8 cellular contexts compared by ENCODE assay signal in the genomic region with DNA sequence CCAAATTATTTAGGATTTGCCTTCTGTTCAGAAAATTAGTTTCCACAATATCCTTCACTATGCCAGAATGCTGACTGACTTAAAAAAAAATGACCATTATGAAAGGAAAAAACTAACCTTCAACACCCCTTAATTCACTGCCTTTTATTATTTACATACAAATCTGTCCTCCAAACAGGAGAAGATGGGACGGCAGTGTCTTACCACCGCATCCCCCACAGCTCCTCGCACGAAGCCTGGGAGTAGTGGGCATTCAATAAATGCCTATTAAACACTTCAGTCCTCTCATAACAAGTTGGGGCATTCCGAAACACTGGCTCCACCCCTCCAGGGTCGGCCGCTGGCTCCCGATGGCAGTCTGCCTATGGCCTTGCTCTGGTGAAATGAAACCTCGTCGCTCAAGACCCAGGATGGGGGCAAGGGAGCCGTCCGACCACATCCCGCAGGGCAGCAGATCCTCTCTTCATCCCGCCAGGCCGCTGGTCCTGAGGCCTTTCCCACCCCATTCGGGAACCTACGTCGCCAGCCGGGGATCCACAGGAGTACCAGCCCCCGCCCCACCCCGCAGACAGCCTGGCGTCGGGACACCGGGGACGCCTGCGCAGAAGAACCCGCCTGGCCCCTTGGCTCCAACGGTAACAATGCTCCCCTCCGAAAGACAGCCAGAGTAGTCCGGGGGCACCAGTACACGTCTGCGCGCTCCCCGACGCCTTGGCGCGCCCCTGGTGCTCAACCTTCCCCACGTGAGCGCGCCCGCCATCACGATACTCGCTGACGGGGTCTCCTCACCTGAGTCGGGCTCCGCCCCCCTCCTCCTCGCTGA. TPM values are rescaled to one million over a fixed set of nuclear protein-coding genes. Genes with fewer than 3 reads are reported as not detected.
DNase-seq lines count a peak whose midpoint lies in the region; ATAC-seq and TF ChIP-seq lines count a peak whose summit lies in the region.

No MANE protein-coding gene starts in this region.

- intact Hi-C loops in right cardiac atrium (cut with DNase I), result loop anchor here in 1 of 4 donors (10.0 kb wide), 1 partner anchor 50 kb away; no protein-coding TSS in a partner anchor

- H3K9me3 ChIP-seq in SK-N-SH (no peaks in the 10 kb centered on the region), right cardiac atrium (ENCODE audit: control insufficient read depth, low read length) (no peaks in the 10 kb centered on the region)

- TF ChIP-seq EP300 in SK-N-SH (IDR thresholded peaks at IDR 0.05; ENCODE audit: borderline replicate concordance in 1 of 2, low read depth in 1 of 2, low read length in 1 of 2), result no peak

- peak overlapping the region; percentile 76 to 84 for H3K4me3 ChIP-seq in SK-N-SH (ENCODE audit: low read depth in 2 of 2, low read length in 1 of 2)
- H3K4me3 ChIP-seq in right cardiac atrium (ENCODE audit: low read length), result peak overlapping the region; percentile 66

- POLR2A ChIA-PET in SK-N-SH (lab: Yijun Ruan, JAX), result interaction anchor here (0.8 to 1.2 kb wide), 3 partner anchors 42 to 320 kb away, joined by 3 to 4 read pairs (median 3); a partner anchor contains a TSS

- H3K27ac ChIP-seq in SK-N-SH (ENCODE audit: low read depth in 2 of 2, low read length in 1 of 2), result peak overlapping the region; percentile 96 to 98
- peak overlapping the region; percentile 84 for H3K27ac ChIP-seq in angular gyrus (ENCODE audit: low read depth, low read length)
- H3K27ac ChIP-seq in right cardiac atrium (ENCODE audit: low read length), result peak overlapping the region; percentile 97

- ATAC-seq in GM21381 (IDR thresholded peaks at IDR 0.05; ENCODE audit: unreplicated experiment) (peak; percentile 29), right cardiac atrium (peak; percentile 60 to 73)

- CTCF ChIA-PET in SK-N-SH (lab: Yijun Ruan, JAX), result no interaction called here

- peaks cover 42% of the 10 kb centered on the region for H4K20me1 ChIP-seq in SK-N-SH (ENCODE audit: insufficient read depth)

- 0% methylated on average over 11 of the region's 47 CpGs for WGBS in SK-N-SH (ENCODE audit: low lambda C conversion rate)
- under 1% methylated on average over 47 of the region's 47 CpGs for WGBS in right cardiac atrium

- peak overlapping the region; percentile 91 for H3K9ac ChIP-seq in SK-N-SH

- peak overlapping the region; percentile 86 for H3K4me2 ChIP-seq in SK-N-SH

- H3K79me2 ChIP-seq in SK-N-SH (ENCODE audit: insufficient read depth), result peaks cover 51% of the 10 kb centered on the region

- DNase-seq in Daoy (ENCODE audit: low read depth) (peak; percentile 82), HT-29 (ENCODE audit: low spot score) (peak; percentile 56), SK-N-SH (no peak), right cardiac atrium (peak; percentile 83 to 92 (median 90)), retina (peak; percentile 92), NOMO-1 (lab: John Stamatoyannopoulos, UW; ENCODE audit: unreplicated experiment in 2 of 2) (no peak)

- TF ChIP-seq RAD21 in SK-N-SH (IDR thresholded peaks at IDR 0.05; ENCODE audit: low read length), result no peak

- H3K4me1 ChIP-seq in SK-N-SH (ENCODE audit: control insufficient read depth in 1 of 2, insufficient read depth in 2 of 2, low read depth in 1 of 2, low read length in 1 of 2) (peaks cover 6 to 22% of the 10 kb centered on the region in 2 experiments; a peak in 3 of 4 replicates), right cardiac atrium (ENCODE audit: control insufficient read depth, insufficient read depth, low read length) (peaks cover 3% of the 10 kb centered on the region)

- H3K27me3 ChIP-seq in SK-N-SH (ENCODE audit: insufficient read depth) (no peaks in the 10 kb centered on the region), right cardiac atrium (ENCODE audit: control insufficient read depth, insufficient read depth) (no peaks in the 10 kb centered on the region)

- TF ChIP-seq CTCF in SK-N-SH (IDR thresholded peaks at IDR 0.05), result no peak

- H3K36me3 ChIP-seq in SK-N-SH (replicated peaks in 1 of 2; ENCODE audit: control insufficient read depth in 1 of 2, insufficient read depth in 2 of 2, low read length in 1 of 2), result peaks cover 0 to 3% of the 10 kb centered on the region in 2 experiments

- no peaks in the 10 kb centered on the region for H3K9me2 ChIP-seq in SK-N-SH

- peaks cover 24% of the 10 kb centered on the region for H3F3A ChIP-seq in SK-N-SH (replicated peaks; ENCODE audit: insufficient read depth)

- peak overlapping the region; percentile 69 for H2AFZ ChIP-seq in SK-N-SH (ENCODE audit: low read depth)

TF ChIP-seq in SK-N-SH, 30 proteins besides CTCF, POLR2A, EP300 and RAD21 (continues in another document):
- no peak for TF ChIP-seq GABPA (IDR thresholded peaks at IDR 0.05; ENCODE audit: low read depth)
- TF ChIP-seq EZH2phosphoT487 (IDR thresholded peaks at IDR 0.05; ENCODE audit: borderline replicate concordance, low read depth), result no peak
- TF ChIP-seq, protein P1, sequence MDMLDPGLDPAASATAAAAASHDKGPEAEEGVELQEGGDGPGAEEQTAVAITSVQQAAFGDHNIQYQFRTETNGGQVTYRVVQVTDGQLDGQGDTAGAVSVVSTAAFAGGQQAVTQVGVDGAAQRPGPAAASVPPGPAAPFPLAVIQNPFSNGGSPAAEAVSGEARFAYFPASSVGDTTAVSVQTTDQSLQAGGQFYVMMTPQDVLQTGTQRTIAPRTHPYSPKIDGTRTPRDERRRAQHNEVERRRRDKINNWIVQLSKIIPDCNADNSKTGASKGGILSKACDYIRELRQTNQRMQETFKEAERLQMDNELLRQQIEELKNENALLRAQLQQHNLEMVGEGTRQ (IDR thresholded peaks at IDR 0.05; ENCODE audit: borderline replicate concordance, low read depth, low read length), result no peak
- TF ChIP-seq POLR2AphosphoS5 (IDR thresholded peaks at IDR 0.05; ENCODE audit: low read depth, low read length), result peak; percentile 62; the same call in 1 of the 2 replicates
- 0 out of 2 replicates have a peak, but pooled peaks have one; percentile 39 for TF ChIP-seq YY1 (IDR thresholded peaks at IDR 0.05; ENCODE audit: low read depth)
- no peak for TF ChIP-seq GATA2 (CRISPR knock-in tag; IDR thresholded peaks at IDR 0.05)
- TF ChIP-seq FOXM1 (IDR thresholded peaks at IDR 0.05; ENCODE audit: low read depth), result no peak
- TF ChIP-seq, protein P2, sequence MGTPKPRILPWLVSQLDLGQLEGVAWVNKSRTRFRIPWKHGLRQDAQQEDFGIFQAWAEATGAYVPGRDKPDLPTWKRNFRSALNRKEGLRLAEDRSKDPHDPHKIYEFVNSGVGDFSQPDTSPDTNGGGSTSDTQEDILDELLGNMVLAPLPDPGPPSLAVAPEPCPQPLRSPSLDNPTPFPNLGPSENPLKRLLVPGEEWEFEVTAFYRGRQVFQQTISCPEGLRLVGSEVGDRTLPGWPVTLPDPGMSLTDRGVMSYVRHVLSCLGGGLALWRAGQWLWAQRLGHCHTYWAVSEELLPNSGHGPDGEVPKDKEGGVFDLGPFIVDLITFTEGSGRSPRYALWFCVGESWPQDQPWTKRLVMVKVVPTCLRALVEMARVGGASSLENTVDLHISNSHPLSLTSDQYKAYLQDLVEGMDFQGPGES (IDR thresholded peaks at IDR 0.05; ENCODE audit: low read depth, low read length), result no peak
- TF ChIP-seq FOSL2 (IDR thresholded peaks at IDR 0.05; ENCODE audit: borderline replicate concordance, low read depth), result no peak
- TF ChIP-seq MXI1 (IDR thresholded peaks at IDR 0.05; ENCODE audit: low read depth, low read length), result peak; percentile 69; the same call in 1 of the 2 replicates
- no peak for TF ChIP-seq TCF12 (IDR thresholded peaks at IDR 0.05)
- TF ChIP-seq, protein P3, sequence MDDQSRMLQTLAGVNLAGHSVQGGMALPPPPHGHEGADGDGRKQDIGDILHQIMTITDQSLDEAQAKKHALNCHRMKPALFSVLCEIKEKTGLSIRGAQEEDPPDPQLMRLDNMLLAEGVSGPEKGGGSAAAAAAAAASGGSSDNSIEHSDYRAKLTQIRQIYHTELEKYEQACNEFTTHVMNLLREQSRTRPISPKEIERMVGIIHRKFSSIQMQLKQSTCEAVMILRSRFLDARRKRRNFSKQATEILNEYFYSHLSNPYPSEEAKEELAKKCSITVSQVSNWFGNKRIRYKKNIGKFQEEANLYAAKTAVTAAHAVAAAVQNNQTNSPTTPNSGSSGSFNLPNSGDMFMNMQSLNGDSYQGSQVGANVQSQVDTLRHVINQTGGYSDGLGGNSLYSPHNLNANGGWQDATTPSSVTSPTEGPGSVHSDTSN (IDR thresholded peaks at IDR 0.05), result no peak
- TF ChIP-seq, protein P4, sequence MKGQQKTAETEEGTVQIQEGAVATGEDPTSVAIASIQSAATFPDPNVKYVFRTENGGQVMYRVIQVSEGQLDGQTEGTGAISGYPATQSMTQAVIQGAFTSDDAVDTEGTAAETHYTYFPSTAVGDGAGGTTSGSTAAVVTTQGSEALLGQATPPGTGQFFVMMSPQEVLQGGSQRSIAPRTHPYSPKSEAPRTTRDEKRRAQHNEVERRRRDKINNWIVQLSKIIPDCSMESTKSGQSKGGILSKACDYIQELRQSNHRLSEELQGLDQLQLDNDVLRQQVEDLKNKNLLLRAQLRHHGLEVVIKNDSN (IDR thresholded peaks at IDR 0.05; ENCODE audit: borderline replicate concordance, low read depth), result 0 out of 2 replicates have a peak, but pooled peaks have one; percentile 24
- no peak for TF ChIP-seq JUND (IDR thresholded peaks at IDR 0.05)
- TF ChIP-seq NRF1 (IDR thresholded peaks at IDR 0.05; ENCODE audit: low read depth, low read length), result peak; percentile 64

RNA-seq across cellular contexts. Expression of a gene that starts 0.6 kb away (rescaled TPM):
- total RNA-seq in Daoy (2014; rRNA removed; shearing (Covaris generic)), result 9.8 and 12.7 TPM in 2 replicates
- total RNA-seq in HT-29 (2014; rRNA removed; shearing (Covaris generic)), result 9.0 and 9.3 TPM in 2 replicates
- polyA plus RNA-seq in SK-N-SH (2012; rRNA removed), result 6.3 and 9.6 TPM in 2 replicates
- 4.8 and 5.8 TPM in 2 replicates for polyA plus RNA-seq in SK-N-SH (2012; cell fraction: cytosol; rRNA removed)
- polyA plus RNA-seq in SK-N-SH (2012; cell fraction: nucleus; rRNA removed), result 13.3 and 18.3 TPM in 2 replicates
- 1 to 10 TPM; 6.8 to 9.1 (median 7.3) TPM for total RNA-seq in right cardiac atrium
- 3.8 TPM for polyA plus RNA-seq in right cardiac atrium

RNA-seq across cellular contexts. Expression of a gene that starts 21.1 kb away (rescaled TPM):
- 91.7 and 107 TPM in 2 replicates for total RNA-seq in Daoy (2014; rRNA removed; shearing (Covaris generic))
- 17.7 and 21.8 TPM in 2 replicates for total RNA-seq in HT-29 (2014; rRNA removed; shearing (Covaris generic))
- 38.8 and 42.1 TPM in 2 replicates for polyA plus RNA-seq in SK-N-SH (2012; rRNA removed)
- 41.5 and 42.1 TPM in 2 replicates for polyA plus RNA-seq in SK-N-SH (2012; cell fraction: cytosol; rRNA removed)
- 15.6 and 21.9 TPM in 2 replicates for polyA plus RNA-seq in SK-N-SH (2012; cell fraction: nucleus; rRNA removed)
- total RNA-seq in right cardiac atrium, result 10 to 100 TPM; 13.0 to 16.6 (median 15.6) TPM
- 9.3 TPM for polyA plus RNA-seq in right cardiac atrium

RNA-seq across cellular contexts. Expression of a gene that starts 42.1 kb away (rescaled TPM):
- total RNA-seq in Daoy (2014; rRNA removed; shearing (Covaris generic)), result 93.3 and 104 TPM in 2 replicates
- 96.7 and 102 TPM in 2 replicates for total RNA-seq in HT-29 (2014; rRNA removed; shearing (Covaris generic))
- polyA plus RNA-seq in SK-N-SH (2012; rRNA removed), result 206 and 232 TPM in 2 replicates
- 107 and 153 TPM in 2 replicates for polyA plus RNA-seq in SK-N-SH (2012; cell fraction: cytosol; rRNA removed)
- 193 and 213 TPM in 2 replicates for polyA plus RNA-seq in SK-N-SH (2012; cell fraction: nucleus; rRNA removed)
- 100 to 1,000 TPM in 3 of 4 donors, 10 to 100 TPM in 1; 92.2 to 119 (median 111) TPM for total RNA-seq in right cardiac atrium
- polyA plus RNA-seq in right cardiac atrium, result 119 TPM

Comparison
In these comparisons a context has a peak if more than half of its experiments do, and no peak if none do; other contexts are left out.
1. DNase-seq: peak in Daoy (single experiment), HT-29 (single experiment), right cardiac atrium (3 of 3) and retina (single experiment); none in SK-N-SH (single experiment) and NOMO-1 (0 of 2).
2. Peak in every context shown above with its lines, with median percentiles within 50 percentile points of each other: H3K27ac ChIP-seq.